1 cellular context compared by ENCODE assay signal in the genomic region with DNA sequence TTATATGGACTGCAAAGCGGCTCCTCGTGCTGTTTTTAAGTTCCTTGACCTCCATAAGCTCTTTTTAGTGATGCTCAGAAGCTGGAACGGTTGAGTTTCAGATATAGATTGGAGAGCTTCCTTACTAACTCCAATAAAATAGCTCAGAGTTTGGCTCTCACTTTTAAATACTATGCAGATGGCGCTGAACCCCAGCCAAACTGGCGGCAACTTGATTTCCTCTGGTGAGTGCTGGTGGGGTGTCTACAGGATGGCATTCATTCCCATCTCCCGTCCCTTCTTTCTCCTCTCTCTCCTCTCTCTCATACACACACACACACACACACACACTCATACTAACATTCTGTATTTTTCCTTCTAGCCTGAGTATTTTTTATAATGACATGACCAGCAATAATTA.
TF ChIP-seq lines count a peak whose summit lies in the region.

No MANE protein-coding gene starts in this region.

TF ChIP-seq in IMR-90, 13 proteins besides CTCF, POLR2A, EP300 and RAD21 (continued from another document):
- TF ChIP-seq CEBPB (IDR thresholded peaks at IDR 0.05; ENCODE audit: low read depth, low read length): no peak
- TF ChIP-seq, protein P1, sequence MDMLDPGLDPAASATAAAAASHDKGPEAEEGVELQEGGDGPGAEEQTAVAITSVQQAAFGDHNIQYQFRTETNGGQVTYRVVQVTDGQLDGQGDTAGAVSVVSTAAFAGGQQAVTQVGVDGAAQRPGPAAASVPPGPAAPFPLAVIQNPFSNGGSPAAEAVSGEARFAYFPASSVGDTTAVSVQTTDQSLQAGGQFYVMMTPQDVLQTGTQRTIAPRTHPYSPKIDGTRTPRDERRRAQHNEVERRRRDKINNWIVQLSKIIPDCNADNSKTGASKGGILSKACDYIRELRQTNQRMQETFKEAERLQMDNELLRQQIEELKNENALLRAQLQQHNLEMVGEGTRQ (IDR thresholded peaks at IDR 0.05; ENCODE audit: low read depth, low read length): no peak
- TF ChIP-seq BHLHE40 (IDR thresholded peaks at IDR 0.05; ENCODE audit: low read depth, low read length): no peak
- TF ChIP-seq MXI1 (IDR thresholded peaks at IDR 0.05; ENCODE audit: borderline replicate concordance, low read depth, low read length): no peak
- TF ChIP-seq MAFK (IDR thresholded peaks at IDR 0.05; ENCODE audit: low read depth, low read length): no peak
- TF ChIP-seq MAZ (IDR thresholded peaks at IDR 0.05; ENCODE audit: borderline replicate concordance, low read depth, low read length): no peak
- no peak for TF ChIP-seq FOS (IDR thresholded peaks at IDR 0.05; ENCODE audit: low read depth, low read length)
